ENCODE assay signal across 2 cellular contexts in genomic region chr1:37537378-37537777, GRCh38.
TF ChIP-seq lines count a peak whose summit lies in the region.

No MANE protein-coding gene starts in this region.

TF ChIP-seq in GM12878, 131 proteins besides CTCF, POLR2A, EP300 and RAD21:
- TF ChIP-seq TCF7 (IDR thresholded peaks at IDR 0.05; ENCODE audit: borderline replicate concordance) = no peak
- TF ChIP-seq MAX (IDR thresholded peaks at IDR 0.05; ENCODE audit: low read depth, low read length) = no peak
- TF ChIP-seq EZH2 (IDR thresholded peaks at IDR 0.05; ENCODE audit: borderline replicate concordance, control insufficient read depth, low read depth, low read length) = no peak
- TF ChIP-seq TBL1XR1 (IDR thresholded peaks at IDR 0.05; ENCODE audit: low read depth, low read length) = no peak
- TF ChIP-seq ZNF622 (IDR thresholded peaks at IDR 0.05) = no peak
- TF ChIP-seq IKZF2 (IDR thresholded peaks at IDR 0.05) = no peak
- no peak for TF ChIP-seq SIX5 (IDR thresholded peaks at IDR 0.05; ENCODE audit: low read depth, low read length, severe bottlenecking)
- no peak for TF ChIP-seq KLF5 (IDR thresholded peaks at IDR 0.05; ENCODE audit: partially characterized antibody)
- TF ChIP-seq CUX1 (IDR thresholded peaks at IDR 0.05; ENCODE audit: insufficient replicate concordance, low read depth, low read length) = no peak
- TF ChIP-seq KAT2A (conservative IDR thresholded peaks at IDR 0.05; ENCODE audit: control insufficient read depth, low read depth, low read length) = no peak
- TF ChIP-seq, protein P1, sequence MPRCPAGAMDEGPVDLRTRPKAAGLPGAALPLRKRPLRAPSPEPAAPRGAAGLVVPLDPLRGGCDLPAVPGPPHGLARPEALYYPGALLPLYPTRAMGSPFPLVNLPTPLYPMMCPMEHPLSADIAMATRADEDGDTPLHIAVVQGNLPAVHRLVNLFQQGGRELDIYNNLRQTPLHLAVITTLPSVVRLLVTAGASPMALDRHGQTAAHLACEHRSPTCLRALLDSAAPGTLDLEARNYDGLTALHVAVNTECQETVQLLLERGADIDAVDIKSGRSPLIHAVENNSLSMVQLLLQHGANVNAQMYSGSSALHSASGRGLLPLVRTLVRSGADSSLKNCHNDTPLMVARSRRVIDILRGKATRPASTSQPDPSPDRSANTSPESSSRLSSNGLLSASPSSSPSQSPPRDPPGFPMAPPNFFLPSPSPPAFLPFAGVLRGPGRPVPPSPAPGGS (IDR thresholded peaks at IDR 0.05; ENCODE audit: borderline replicate concordance, insufficient read depth, low read depth, low read length, poor library complexity, severe bottlenecking) = no peak
TF ChIP-seq in GM12878: peak in this region for 0.

TF ChIP-seq in GM12891, 5 proteins besides CTCF, POLR2A, EP300 and RAD21:
- TF ChIP-seq TAF1 (IDR thresholded peaks at IDR 0.05; ENCODE audit: low read depth, low read length) (no peak), POU2F2 (IDR thresholded peaks at IDR 0.05; ENCODE audit: low read depth, low read length) (no peak), PAX5 (IDR thresholded peaks at IDR 0.05; ENCODE audit: insufficient read depth, low read length, severe bottlenecking) (no peak), SPI1 (IDR thresholded peaks at IDR 0.05; ENCODE audit: low read depth, low read length) (no peak), POLR2AphosphoS5 (IDR thresholded peaks at IDR 0.05; ENCODE audit: low read depth, low read length) (no peak)
TF ChIP-seq in GM12891: peak in this region for 0.
